Comparison of ENCODE assay signal across 20 cellular contexts in genomic region chr10:12934777-12935176, GRCh38.
A peak's percentile ranks its signal among the peaks of the same experiment; 100 is the strongest.
DNase-seq lines count a peak whose midpoint lies in the region; TF ChIP-seq lines count a peak whose summit lies in the region.
"Had no signal": no experiment of that assay in that cellular context is flagged by ENCODE, and none has a peak within 500 bp of the region (broad histone marks: within the 10 kb centered on the region; RNA-seq: fewer than 3 reads in every experiment).

No MANE protein-coding gene starts in this region.

- no peak overlapping the region for H3K18ac ChIP-seq in trophoblast cell (ENCODE audit: low read length)

- H2BK12ac ChIP-seq in trophoblast cell (ENCODE audit: low read length) = no peak overlapping the region

- no peak overlapping the region for H2BK5ac ChIP-seq in trophoblast cell (ENCODE audit: low read depth, low read length, poor library complexity)

- H3K79me1 ChIP-seq in trophoblast cell (ENCODE audit: low read length) = no peaks in the 10 kb centered on the region

- H3K27ac ChIP-seq in trophoblast cell (ENCODE audit: low read depth, low read length) = no peak overlapping the region
- no peak overlapping the region for H3K27ac ChIP-seq in tibial artery
- H3K27ac ChIP-seq: cardiac muscle cell, Peyer's patch, skin epidermis had no signal

- no peak overlapping the region for H4K91ac ChIP-seq in trophoblast cell (ENCODE audit: low read depth, low read length)

- DNase-seq in HT1080 (ENCODE audit: low read depth) (peak; percentile 58), RKO (ENCODE audit: low spot score) (peak; percentile 21), epithelial cell of proximal tubule (ENCODE audit: low read depth) (peak; percentile 1), trophoblast cell (peak; percentile 19 to 73), tibial artery (no peak), NCI-H2107 (lab: John Stamatoyannopoulos, UW) (no peak), dermis blood vessel endothelial cell (no peak), immature natural killer cell (no peak)
- DNase-seq: activated CD4-positive, CD25-positive, alpha-beta regulatory T cell treated with anti-CD3 and anti-CD28 coated beads, Interleukin-2, amount 50 U/mL, for 72 hours; activated CD8-positive, alpha-beta memory T cell treated with anti-CD3 and anti-CD28 coated beads, Interleukin-2, amount 50 U/mL, for 48 hours; activated naive CD4-positive, alpha-beta T cell treated with anti-CD3 and anti-CD28 coated beads, Interleukin-2, amount 10 ng/mL, durations not matched to agents 7 days and 5 days; C1 segment of cervical spinal cord; GOT3; left colon; NCI-H146; NCI-H524; Peyer's patch had no signal

- no peaks in the 10 kb centered on the region for H3K27me3 ChIP-seq in trophoblast cell (ENCODE audit: insufficient read depth, low read length)
- H3K27me3 ChIP-seq in tibial artery = no peaks in the 10 kb centered on the region
- H3K27me3 ChIP-seq: cardiac muscle cell, Peyer's patch had no signal

- H3K4me1 ChIP-seq in trophoblast cell (ENCODE audit: control insufficient read depth in 1 of 2, insufficient read depth in 2 of 2, low read length in 2 of 2) (no peaks in the 10 kb centered on the region), tibial artery (peaks cover 0 to 22% (median 1%) of the 10 kb centered on the region in 4 donors)
- H3K4me1 ChIP-seq: Peyer's patch had no signal

- H3K27ac Mint-ChIP-seq in immature natural killer cell = no peak overlapping the region
- H3K27ac Mint-ChIP-seq: activated naive CD4-positive, alpha-beta T cell treated with anti-CD3 and anti-CD28 coated beads, Interleukin-2, amount 10 ng/mL, durations not matched to agents 7 days and 5 days; stimulated activated naive CD8-positive, alpha-beta T cell treated with anti-CD3 and anti-CD28 coated beads, Interleukin-15, Interleukin-2, amounts not matched to agents 100 ng/mL and 50 ng/mL, for 24 hours had no signal

- no peak overlapping the region for H3K9ac ChIP-seq in trophoblast cell (ENCODE audit: low read length)

- H3K79me2 ChIP-seq in trophoblast cell (ENCODE audit: control insufficient read depth, insufficient read depth, low read length, poor library complexity) = no peaks in the 10 kb centered on the region

- no peak overlapping the region for H3K14ac ChIP-seq in trophoblast cell (ENCODE audit: low read length)

- no peak for TF ChIP-seq CTCF in epithelial cell of proximal tubule (conservative IDR thresholded peaks at IDR 0.05; ENCODE audit: low read depth, low read length)
- no peak for TF ChIP-seq CTCF in tibial artery (IDR thresholded peaks at IDR 0.05)

- H2BK120ac ChIP-seq in trophoblast cell (ENCODE audit: insufficient read depth, low read length, poor library complexity) = no peak overlapping the region

- no peak overlapping the region for H2AFZ ChIP-seq in trophoblast cell (ENCODE audit: insufficient read depth, low read length, poor library complexity)

- no peaks in the 10 kb centered on the region for H3K36me3 Mint-ChIP-seq in immature natural killer cell
- H3K36me3 Mint-ChIP-seq: activated naive CD4-positive, alpha-beta T cell treated with anti-CD3 and anti-CD28 coated beads, Interleukin-2, amount 10 ng/mL, durations not matched to agents 7 days and 5 days had no signal

- H3K36me3 ChIP-seq in trophoblast cell (ENCODE audit: control insufficient read depth in 1 of 2, insufficient read depth in 2 of 2, low read length in 2 of 2) (no peaks in the 10 kb centered on the region), tibial artery (no peaks in the 10 kb centered on the region)
- H3K36me3 ChIP-seq: cardiac muscle cell, Peyer's patch had no signal

- no peaks in the 10 kb centered on the region for H3K9me3 Mint-ChIP-seq in immature natural killer cell
- H3K9me3 Mint-ChIP-seq: activated naive CD4-positive, alpha-beta T cell treated with anti-CD3 and anti-CD28 coated beads, Interleukin-2, amount 10 ng/mL, durations not matched to agents 7 days and 5 days; stimulated activated naive CD8-positive, alpha-beta T cell treated with anti-CD3 and anti-CD28 coated beads, Interleukin-15, Interleukin-2, amounts not matched to agents 100 ng/mL and 50 ng/mL, for 24 hours had no signal

- no peak overlapping the region for H3K4ac ChIP-seq in trophoblast cell (ENCODE audit: low read depth, low read length)

- no peak overlapping the region for H3K23ac ChIP-seq in trophoblast cell (ENCODE audit: low read length)

- H2AK5ac ChIP-seq in trophoblast cell (ENCODE audit: low read length) = no peak overlapping the region

- H3K4me2 ChIP-seq in trophoblast cell (ENCODE audit: low read length) = no peak overlapping the region

- intact Hi-C loops in tibial artery (cut with DNase I; ENCODE audit: low total_unique reads) = no loop called here

- H3K27me3 Mint-ChIP-seq in immature natural killer cell (ENCODE audit: low read depth in 3 of 3) = peaks cover 0 to 4% (median 1%) of the 10 kb centered on the region in 3 donors
- H3K27me3 Mint-ChIP-seq: activated naive CD4-positive, alpha-beta T cell treated with anti-CD3 and anti-CD28 coated beads, Interleukin-2, amount 10 ng/mL, durations not matched to agents 7 days and 5 days had no signal

- H3K4me3 ChIP-seq in epithelial cell of proximal tubule (ENCODE audit: low read depth, low read length) (no peak overlapping the region), trophoblast cell (ENCODE audit: low read depth, low read length) (no peak overlapping the region), tibial artery (no peak overlapping the region)
- H3K4me3 ChIP-seq: cardiac muscle cell, Peyer's patch, skin epidermis had no signal

- no peak overlapping the region for H4K8ac ChIP-seq in trophoblast cell (ENCODE audit: low read depth, low read length)

- H3K9me3 ChIP-seq in trophoblast cell (ENCODE audit: insufficient read depth, low read depth, low read length) = no peaks in the 10 kb centered on the region
- H3K9me3 ChIP-seq in tibial artery = no peaks in the 10 kb centered on the region
- H3K9me3 ChIP-seq: Peyer's patch had no signal

- no peaks in the 10 kb centered on the region for H3K4me1 Mint-ChIP-seq in immature natural killer cell
- H3K4me1 Mint-ChIP-seq: activated naive CD4-positive, alpha-beta T cell treated with anti-CD3 and anti-CD28 coated beads, Interleukin-2, amount 10 ng/mL, durations not matched to agents 7 days and 5 days had no signal

- no CpG with 5 or more reads among the region's 4 CpGs for WGBS in trophoblast cell (ENCODE audit: extremely low coverage, insufficient coverage, insufficient read length)

- H3K4me3 Mint-ChIP-seq in immature natural killer cell = no peak overlapping the region
- H3K4me3 Mint-ChIP-seq: activated naive CD4-positive, alpha-beta T cell treated with anti-CD3 and anti-CD28 coated beads, Interleukin-2, amount 10 ng/mL, durations not matched to agents 7 days and 5 days; stimulated activated naive CD8-positive, alpha-beta T cell treated with anti-CD3 and anti-CD28 coated beads, Interleukin-15, Interleukin-2, amounts not matched to agents 100 ng/mL and 50 ng/mL, for 24 hours had no signal

- no peak overlapping the region for H4K12ac ChIP-seq in trophoblast cell (ENCODE audit: low read depth, low read length)

Comparison
In these comparisons a context has a peak if more than half of its experiments do, and no peak if none do; other contexts are left out.
1. DNase-seq: peak in HT1080 (single experiment), RKO (single experiment), epithelial cell of proximal tubule (single experiment) and trophoblast cell (2 of 2); none in tibial artery (0 of 2), NCI-H2107 (single experiment), dermis blood vessel endothelial cell (single experiment) and immature natural killer cell (0 of 3).